ENCODE assay signal across 9 cellular contexts in genomic region chr16:67154578-67155304, GRCh38. TPM values are rescaled to one million over a fixed set of nuclear protein-coding genes. Genes with fewer than 3 reads are reported as not detected.
DNase-seq lines count a peak whose midpoint lies in the region; ATAC-seq and TF ChIP-seq lines count a peak whose summit lies in the region.
"Had no signal": no experiment of that assay in that cellular context is flagged by ENCODE, and none has a peak within 500 bp of the region (broad histone marks: within the 10 kb centered on the region; RNA-seq: fewer than 3 reads in every experiment).

No MANE protein-coding gene starts in this region.

- no peak for TF ChIP-seq POLR2A in sigmoid colon (IDR thresholded peaks at IDR 0.05)

- no peak for TF ChIP-seq EP300 in sigmoid colon (IDR thresholded peaks at IDR 0.05)

- H3K4me3 ChIP-seq in DND-41 (ENCODE audit: low read depth in 1 of 2, low read length in 2 of 2) (peak overlapping the region in 1 of 2 experiments; percentile 38; a peak in 1 of 4 replicates), MG63 (no peak overlapping the region), sigmoid colon (peak overlapping the region in 1 of 4 donors; percentile 20)

- peaks cover 29% of the 10 kb centered on the region for H3K27me3 Mint-ChIP-seq in activated naive CD8-positive, alpha-beta T cell treated with anti-CD3 and anti-CD28 coated beads for 36 hours
- H3K27me3 Mint-ChIP-seq in memory B cell = no peaks in the 10 kb centered on the region
- H3K27me3 Mint-ChIP-seq: IgD-negative memory B cell had no signal

- peak overlapping the region; percentile 62 for H3K4me2 ChIP-seq in DND-41 (ENCODE audit: insufficient read depth, low read length)

- peaks cover 31% of the 10 kb centered on the region for H3K4me1 ChIP-seq in DND-41 (ENCODE audit: insufficient read depth, low read length)
- H3K4me1 ChIP-seq in sigmoid colon = peaks cover 0 to 48% (median 42%) of the 10 kb centered on the region in 4 donors

- H4K20me1 ChIP-seq in DND-41 (ENCODE audit: insufficient read depth, low read length) = peaks cover 35% of the 10 kb centered on the region

- no peak overlapping the region for H2AFZ ChIP-seq in DND-41 (ENCODE audit: low read depth, low read length)

- intact Hi-C loops in sigmoid colon (cut with DNase I) = loop anchor here (1.0 to 10.0 kb wide), 4 partner anchors 31 to 260 kb away; no protein-coding TSS in a partner anchor

- H3K36me3 Mint-ChIP-seq in activated naive CD8-positive, alpha-beta T cell treated with anti-CD3 and anti-CD28 coated beads for 36 hours = peaks cover 13% of the 10 kb centered on the region
- H3K36me3 Mint-ChIP-seq in memory B cell = no peaks in the 10 kb centered on the region
- H3K36me3 Mint-ChIP-seq: IgD-negative memory B cell had no signal

- peaks cover 31% of the 10 kb centered on the region for H3K4me1 Mint-ChIP-seq in activated naive CD8-positive, alpha-beta T cell treated with anti-CD3 and anti-CD28 coated beads for 36 hours
- H3K4me1 Mint-ChIP-seq in memory B cell = peaks cover 38% of the 10 kb centered on the region

- no peaks in the 10 kb centered on the region for H3K9me3 Mint-ChIP-seq in activated naive CD8-positive, alpha-beta T cell treated with anti-CD3 and anti-CD28 coated beads for 36 hours
- no peaks in the 10 kb centered on the region for H3K9me3 Mint-ChIP-seq in memory B cell
- H3K9me3 Mint-ChIP-seq: IgD-negative memory B cell had no signal

- no peaks in the 10 kb centered on the region for H3K9me3 ChIP-seq in DND-41 (ENCODE audit: insufficient read depth, low read length, severe bottlenecking)
- H3K9me3 ChIP-seq in MG63 = no peaks in the 10 kb centered on the region
- no peaks in the 10 kb centered on the region for H3K9me3 ChIP-seq in sigmoid colon

- H3K9ac ChIP-seq in DND-41 (ENCODE audit: low read depth, low read length) = no peak overlapping the region

- WGBS in sigmoid colon, 2 donors = 40 to 55% methylated on average over 61 of the region's 61 CpGs

- H3K27me3 ChIP-seq in DND-41 (ENCODE audit: insufficient read depth, low read length, poor library complexity) = no peaks in the 10 kb centered on the region
- H3K27me3 ChIP-seq in MG63 = no peaks in the 10 kb centered on the region
- peaks cover 0 to 26% (median 20%) of the 10 kb centered on the region in 3 donors for H3K27me3 ChIP-seq in sigmoid colon

- DNase-seq in 8988T (peak; percentile 35), DND-41 (no peak), memory B cell (ENCODE audit: low spot score in 2 of 2) (peak in 1 of 2 donors; percentile 22), MG63 (no peak), sigmoid colon (no peak)
- DNase-seq in activated naive CD8-positive, alpha-beta T cell treated with anti-CD3 and anti-CD28 coated beads for 36 hours = no peak

- ATAC-seq in DND-41 (ENCODE audit: insufficient read depth, low read depth) = no peak
- ATAC-seq in memory B cell (ENCODE audit: low read depth) = no peak
- ATAC-seq in GM19452 (IDR thresholded peaks at IDR 0.05; ENCODE audit: unreplicated experiment) = no peak
- no peak for ATAC-seq in HG03039 (IDR thresholded peaks at IDR 0.05; ENCODE audit: unreplicated experiment)

- H3K36me3 ChIP-seq in DND-41 (ENCODE audit: insufficient read depth, low read length) = peaks cover 4% of the 10 kb centered on the region; the same call in 1 of the 2 replicates
- no peaks in the 10 kb centered on the region for H3K36me3 ChIP-seq in MG63
- H3K36me3 ChIP-seq in sigmoid colon = no peaks in the 10 kb centered on the region

- H3K79me2 ChIP-seq in DND-41 (ENCODE audit: insufficient read depth, low read length) = no peaks in the 10 kb centered on the region

- H3K27ac ChIP-seq in DND-41 (ENCODE audit: low read length) (no peak overlapping the region), sigmoid colon (no peak overlapping the region)

- peak overlapping the region; percentile 63 for H3K4me3 Mint-ChIP-seq in activated naive CD8-positive, alpha-beta T cell treated with anti-CD3 and anti-CD28 coated beads for 36 hours
- H3K4me3 Mint-ChIP-seq in memory B cell = peak overlapping the region; percentile 71

- TF ChIP-seq CTCF in DND-41 (IDR thresholded peaks at IDR 0.05; ENCODE audit: borderline replicate concordance, extremely low read depth, low read length, poor library complexity, severe bottlenecking) = no peak
- TF ChIP-seq CTCF in sigmoid colon (IDR thresholded peaks at IDR 0.05) = no peak

- no peak overlapping the region for H3K27ac Mint-ChIP-seq in activated naive CD8-positive, alpha-beta T cell treated with anti-CD3 and anti-CD28 coated beads for 36 hours
- H3K27ac Mint-ChIP-seq in memory B cell = no peak overlapping the region

RNA-seq across cellular contexts. Expression of gene B3GNT9, which starts 3.9 kb away (rescaled TPM):
- 1 to 10 TPM; 1.5 to 1.7 TPM for total RNA-seq in activated naive CD8-positive, alpha-beta T cell treated with anti-CD3 and anti-CD28 coated beads for 36 hours
- total RNA-seq in MG63 (2014; rRNA removed; shearing (Covaris generic); ENCODE audit: low replicate concordance) = 5.2 and 10.0 TPM in 2 replicates
- 10 to 100 TPM in 3 of 4 donors, 1 to 10 TPM in 1; 8.7 to 18.8 (median 12.2) TPM for total RNA-seq in sigmoid colon
- polyA plus RNA-seq in sigmoid colon = 1 to 10 TPM in 2 of 3 donors, under 1 TPM in 1; 0.46 to 4.9 (median 1.2) TPM

RNA-seq across cellular contexts. Expression of gene TRADD, which starts 5.0 kb away (rescaled TPM):
- 10 to 100 TPM; 15.3 to 16.0 TPM for total RNA-seq in activated naive CD8-positive, alpha-beta T cell treated with anti-CD3 and anti-CD28 coated beads for 36 hours
- total RNA-seq in MG63 (2014; rRNA removed; shearing (Covaris generic); ENCODE audit: low replicate concordance) = 11.4 and 14.4 TPM in 2 replicates
- total RNA-seq in sigmoid colon = 10 to 100 TPM; 16.1 to 23.2 (median 19.6) TPM
- polyA plus RNA-seq in sigmoid colon = 10 to 100 TPM; 23.4 to 30.2 (median 26.4) TPM

RNA-seq across cellular contexts. Expression of gene FBXL8, which starts 5.0 kb away (rescaled TPM):
- 1 to 10 TPM; 7.9 to 8.5 TPM for total RNA-seq in activated naive CD8-positive, alpha-beta T cell treated with anti-CD3 and anti-CD28 coated beads for 36 hours
- 2.5 and 7.0 TPM in 2 replicates for total RNA-seq in MG63 (2014; rRNA removed; shearing (Covaris generic); ENCODE audit: low replicate concordance)
- 10 to 100 TPM in 2 of 4 donors, 1 to 10 TPM in 2; 7.5 to 11.8 (median 9.7) TPM for total RNA-seq in sigmoid colon
- polyA plus RNA-seq in sigmoid colon = 10 to 100 TPM in 2 of 3 donors, 1 to 10 TPM in 1; 4.9 to 19.1 (median 10.8) TPM

RNA-seq across cellular contexts. Expression of gene HSF4, which starts 9.8 kb away (rescaled TPM):
- total RNA-seq in activated naive CD8-positive, alpha-beta T cell treated with anti-CD3 and anti-CD28 coated beads for 36 hours = 10 to 100 TPM in 1 of 2 experiments, 1 to 10 TPM in 1; 9.3 to 10.1 TPM
- total RNA-seq in MG63 (2014; rRNA removed; shearing (Covaris generic); ENCODE audit: low replicate concordance) = 3.9 TPM in 1 of 2 replicates, not detected in the other
- 100 to 1,000 TPM in 1 of 4 donors, 10 to 100 TPM in 3; 21.2 to 109 (median 25.8) TPM for total RNA-seq in sigmoid colon
- polyA plus RNA-seq in sigmoid colon = 10 to 100 TPM in 1 of 3 donors, 1 to 10 TPM in 2; 1.2 to 17.9 (median 3.6) TPM
- polyA plus RNA-seq: IgD-negative memory B cell had no signal

RNA-seq across cellular contexts. Expression of gene NOL3, which starts 15.6 kb away (rescaled TPM):
- total RNA-seq in activated naive CD8-positive, alpha-beta T cell treated with anti-CD3 and anti-CD28 coated beads for 36 hours = 1 to 10 TPM; 6.1 to 6.4 TPM
- total RNA-seq in MG63 (2014; rRNA removed; shearing (Covaris generic); ENCODE audit: low replicate concordance) = 9.9 and 16.5 TPM in 2 replicates
- 10 to 100 TPM; 23.2 to 36.7 (median 25.9) TPM for total RNA-seq in sigmoid colon
- 10 to 100 TPM; 12.7 to 23.9 (median 13.2) TPM for polyA plus RNA-seq in sigmoid colon
- polyA plus RNA-seq: IgD-negative memory B cell had no signal
